Comparison of ENCODE assay signal across 9 cellular contexts in genomic region chr16:11258553-11259287, GRCh38. TPM values are rescaled to one million over a fixed set of nuclear protein-coding genes. Genes with fewer than 3 reads are reported as not detected.
DNase-seq lines count a peak whose midpoint lies in the region; ATAC-seq and TF ChIP-seq lines count a peak whose summit lies in the region.
"Had no signal": no experiment of that assay in that cellular context is flagged by ENCODE, and none has a peak within 500 bp of the region (broad histone marks: within the 10 kb centered on the region; RNA-seq: fewer than 3 reads in every experiment).

No MANE protein-coding gene starts in this region.

- peaks cover 0 to 9% of the 10 kb centered on the region in 2 donors for H3K4me1 ChIP-seq in lung (ENCODE audit: control insufficient read depth in 2 of 2, insufficient read depth in 2 of 2, low read length in 2 of 2)
- peaks cover 11% of the 10 kb centered on the region for H3K4me1 ChIP-seq in HAP-1

- DNase-seq in stimulated activated naive CD4-positive, alpha-beta T cell (lab: John Stamatoyannopoulos, UW): peak; percentile 6 to 60 (median 32)
- no peak for DNase-seq in stimulated activated naive CD4-positive, alpha-beta T cell treated with Interleukin-2 at 50 U/mL for 16 hours (lab: John Stamatoyannopoulos, UW)
- DNase-seq in amygdala (lab: John Stamatoyannopoulos, UW) (peak in 49 of 56 donors; percentile 4 to 86 (median 42)), lung (ENCODE audit: low spot score) (peak; percentile 58), HAP-1 (ENCODE audit: low spot score in 2 of 2) (no peak)
- DNase-seq: NCI-H446 had no signal

- H3K9me3 ChIP-seq in lung (ENCODE audit: control insufficient read depth in 2 of 2, insufficient read depth in 1 of 2, low read length in 1 of 2) (no peaks in the 10 kb centered on the region), HAP-1 (no peaks in the 10 kb centered on the region)

- WGBS in lung, 2 donors: 30% methylated on average over 10 of the region's 10 CpGs

- H3K27ac ChIP-seq in lung (ENCODE audit: low read depth in 1 of 2, low read length in 1 of 2): peak overlapping the region in 1 of 2 donors; percentile 8

- no peak overlapping the region for H3K4me3 ChIP-seq in lung
- no peak overlapping the region for H3K4me3 ChIP-seq in HAP-1

- no peak for TF ChIP-seq CTCF in lung (IDR thresholded peaks at IDR 0.05; ENCODE audit: control extremely low read depth, extremely low read depth)

- H3K36me3 ChIP-seq in lung (ENCODE audit: control insufficient read depth in 2 of 2, insufficient read depth in 2 of 2, low read length in 2 of 2) (peaks cover 0 to 2% of the 10 kb centered on the region in 2 donors), HAP-1 (replicated peaks) (no peaks in the 10 kb centered on the region)

- in situ Hi-C loops in HAP-1 (cut with MboI; ENCODE audit: low sequenced_read_pairs): no loop called here

- H3K27me3 ChIP-seq in lung (ENCODE audit: control insufficient read depth, insufficient read depth): no peaks in the 10 kb centered on the region
- no peaks in the 10 kb centered on the region for H3K27me3 ChIP-seq in HAP-1 (ENCODE audit: low read depth)

- ATAC-seq in lung (ENCODE audit: insufficient read depth, low FRiP score) (no peak), HG03175 (IDR thresholded peaks at IDR 0.05; ENCODE audit: unreplicated experiment) (no peak), HG03460 (IDR thresholded peaks at IDR 0.05; ENCODE audit: unreplicated experiment) (no peak), HG03135 (IDR thresholded peaks at IDR 0.05; ENCODE audit: unreplicated experiment) (no peak)

RNA-seq across cellular contexts. Expression of gene SOCS1, which starts 2.7 kb away (rescaled TPM):
- total RNA-seq in lung: 10 to 100 TPM; 16.7 to 30.5 TPM
- polyA plus RNA-seq in lung: 10 to 100 TPM; 13.8 to 39.7 TPM

RNA-seq across cellular contexts. Expression of gene TNP2, which starts 10.4 kb away (rescaled TPM):
- total RNA-seq in lung: not detected
- not detected for polyA plus RNA-seq in lung

RNA-seq across cellular contexts. Expression of gene PRM3, which starts 14.7 kb away (rescaled TPM):
- total RNA-seq in lung: not detected
- not detected for polyA plus RNA-seq in lung

RNA-seq across cellular contexts. Expression of gene PRM2, which starts 17.6 kb away (rescaled TPM):
- total RNA-seq in lung: not detected
- not detected for polyA plus RNA-seq in lung

RNA-seq across cellular contexts. Expression of gene PRM1, which starts 22.4 kb away (rescaled TPM):
- total RNA-seq in lung: not detected
- not detected for polyA plus RNA-seq in lung

Comparison
In these comparisons a context has a peak if more than half of its experiments do, and no peak if none do; other contexts are left out.
1. DNase-seq: peak in stimulated activated naive CD4-positive, alpha-beta T cell (6 of 6), amygdala (49 of 56) and lung (single experiment); none in stimulated activated naive CD4-positive, alpha-beta T cell treated with Interleukin-2 at 50 U/mL for 16 hours (single experiment) and HAP-1 (0 of 2).